15 cellular contexts compared by ENCODE assay signal in genomic region chr10:102624751-102625330, GRCh38. TPM values are rescaled to one million over a fixed set of nuclear protein-coding genes. Genes with fewer than 3 reads are reported as not detected.
DNase-seq lines count a peak whose midpoint lies in the region; ATAC-seq and TF ChIP-seq lines count a peak whose summit lies in the region.
"Had no signal": no experiment of that assay in that cellular context is flagged by ENCODE, and none has a peak within 500 bp of the region (broad histone marks: within the 10 kb centered on the region; RNA-seq: fewer than 3 reads in every experiment).

No MANE protein-coding gene starts in this region.

- CTCF ChIA-PET in CD8-positive, alpha-beta T cell (lab: Charles Lee) = interaction anchor here (1.0 kb wide), 1 partner anchor 20 kb away, joined by 4 read pairs; no protein-coding TSS in a partner anchor

- H3K9ac ChIP-seq in adipocyte (ENCODE audit: low read length) = no peak overlapping the region

- no peaks in the 10 kb centered on the region for H3K27me3 ChIP-seq in CD4-positive, CD25-positive, alpha-beta regulatory T cell (ENCODE audit: control insufficient read depth, insufficient read depth, low read length)
- no peaks in the 10 kb centered on the region for H3K27me3 ChIP-seq in adipocyte (replicated peaks; ENCODE audit: control insufficient read depth, insufficient read depth, low read length)
- no peaks in the 10 kb centered on the region for H3K27me3 ChIP-seq in CD8-positive, alpha-beta T cell (ENCODE audit: insufficient read depth, low read length)
- H3K27me3 ChIP-seq: heart left ventricle had no signal

- no peak overlapping the region for H3K27ac ChIP-seq in CD4-positive, CD25-positive, alpha-beta regulatory T cell (ENCODE audit: insufficient read depth, low read length, poor library complexity, severe bottlenecking)
- H3K27ac ChIP-seq in CD8-positive, alpha-beta T cell (ENCODE audit: low read depth, low read length) = no peak overlapping the region

- H3K36me3 Mint-ChIP-seq in CD4-positive, CD25-positive, alpha-beta regulatory T cell = peaks cover 14% of the 10 kb centered on the region
- H3K36me3 Mint-ChIP-seq in CD8-positive, alpha-beta T cell = peaks cover 14% of the 10 kb centered on the region
- H3K36me3 Mint-ChIP-seq: naive B cell had no signal

- peaks cover 0 to 23% (median 11%) of the 10 kb centered on the region in 4 donors for H3K4me1 Mint-ChIP-seq in CD4-positive, CD25-positive, alpha-beta regulatory T cell
- no peaks in the 10 kb centered on the region for H3K4me1 Mint-ChIP-seq in CD8-positive, alpha-beta T cell (ENCODE audit: low read depth)

- peak overlapping the region in 2 of 3 donors; percentile 57 to 65 for H3K27ac Mint-ChIP-seq in CD4-positive, CD25-positive, alpha-beta regulatory T cell
- no peak overlapping the region for H3K27ac Mint-ChIP-seq in CD8-positive, alpha-beta T cell

- peaks cover under 1% of the 10 kb centered on the region for H3K36me3 ChIP-seq in CD4-positive, CD25-positive, alpha-beta regulatory T cell (ENCODE audit: control insufficient read depth, insufficient read depth, low read length)
- no peaks in the 10 kb centered on the region for H3K36me3 ChIP-seq in adipocyte (ENCODE audit: control insufficient read depth, insufficient read depth, low read length, severe bottlenecking)
- no peaks in the 10 kb centered on the region for H3K36me3 ChIP-seq in CD8-positive, alpha-beta T cell (ENCODE audit: insufficient read depth, low read length)

- intact Hi-C loops in sciatic nerve (cut with DNase I) = no loop called here
- intact Hi-C loops in CD8-positive, alpha-beta T cell (cut with DNase I, micrococcal nuclease) = no loop called here

- no peak for TF ChIP-seq CTCF in fibroblast of pulmonary artery (IDR thresholded peaks at IDR 0.05; ENCODE audit: low read length, missing control alignments)
- TF ChIP-seq CTCF in CD8-positive, alpha-beta T cell (IDR thresholded peaks at IDR 0.05) = no peak

- no peaks in the 10 kb centered on the region for H3K9me3 Mint-ChIP-seq in CD4-positive, CD25-positive, alpha-beta regulatory T cell
- H3K9me3 Mint-ChIP-seq in CD8-positive, alpha-beta T cell = no peaks in the 10 kb centered on the region
- H3K9me3 Mint-ChIP-seq: naive B cell had no signal

- H3K4me3 Mint-ChIP-seq in CD4-positive, CD25-positive, alpha-beta regulatory T cell = no peak overlapping the region
- H3K4me3 Mint-ChIP-seq in CD8-positive, alpha-beta T cell = no peak overlapping the region

- ATAC-seq in CD4-positive, CD25-positive, alpha-beta regulatory T cell (ENCODE audit: low read depth in 2 of 2) = no peak
- ATAC-seq in sciatic nerve (no peak), HG02798 (IDR thresholded peaks at IDR 0.05; ENCODE audit: poor library complexity, unreplicated experiment) (no peak), GM19467 (IDR thresholded peaks at IDR 0.05; ENCODE audit: unreplicated experiment) (no peak), GM21360 (IDR thresholded peaks at IDR 0.05; ENCODE audit: unreplicated experiment) (no peak)
- ATAC-seq in CD8-positive, alpha-beta T cell = no peak
- ATAC-seq: heart left ventricle had no signal

- H3K4me3 ChIP-seq in CD4-positive, CD25-positive, alpha-beta regulatory T cell (ENCODE audit: low read depth, low read length) = no peak overlapping the region
- no peak overlapping the region for H3K4me3 ChIP-seq in adipocyte (ENCODE audit: low read length)
- H3K4me3 ChIP-seq in fibroblast of pulmonary artery (replicated peaks; ENCODE audit: low read depth, low read length) = no peak overlapping the region
- H3K4me3 ChIP-seq in CD8-positive, alpha-beta T cell (ENCODE audit: low read depth, low read length) = no peak overlapping the region
- H3K4me3 ChIP-seq: heart left ventricle had no signal

- H3K4me1 ChIP-seq in CD4-positive, CD25-positive, alpha-beta regulatory T cell (ENCODE audit: control insufficient read depth, insufficient read depth, low read length, poor library complexity, severe bottlenecking) = peaks cover 14% of the 10 kb centered on the region
- peaks cover 84% of the 10 kb centered on the region for H3K4me1 ChIP-seq in adipocyte (ENCODE audit: control insufficient read depth, insufficient read depth, low read length)
- H3K4me1 ChIP-seq in CD8-positive, alpha-beta T cell (ENCODE audit: insufficient read depth, low read length) = no peaks in the 10 kb centered on the region

- POLR2A ChIA-PET in CD8-positive, alpha-beta T cell (lab: Charles Lee) = interaction anchor here (0.5 kb wide), 1 partner anchor 160 kb away, joined by 3 read pairs; no protein-coding TSS in a partner anchor

- DNase-seq in CD4-positive, CD25-positive, alpha-beta regulatory T cell = no peak
- DNase-seq in adipocyte (ENCODE audit: low read depth) (peak; percentile 29), fibroblast of pulmonary artery (ENCODE audit: low read depth) (peak; percentile 74), sciatic nerve (ENCODE audit: low spot score) (peak; percentile 46)
- no peak for DNase-seq in CD8-positive, alpha-beta T cell
- DNase-seq: activated gamma-delta T cell treated with Interleukin-2 at 50 U/mL for 16 hours; DMS153; KBM-7; naive B cell; NCI-H1436; stimulated activated CD4-positive, alpha-beta T cell treated with anti-CD3 and anti-CD28 coated beads, Interleukin-4, amount 100 ng/mL, for 24 hours had no signal

- H3K27me3 Mint-ChIP-seq in CD4-positive, CD25-positive, alpha-beta regulatory T cell = no peaks in the 10 kb centered on the region
- no peaks in the 10 kb centered on the region for H3K27me3 Mint-ChIP-seq in CD8-positive, alpha-beta T cell (ENCODE audit: low read depth)
- H3K27me3 Mint-ChIP-seq: naive B cell had no signal

- no peaks in the 10 kb centered on the region for H3K9me3 ChIP-seq in CD4-positive, CD25-positive, alpha-beta regulatory T cell (ENCODE audit: control insufficient read depth in 2 of 2, low read length in 2 of 2)
- H3K9me3 ChIP-seq in adipocyte (ENCODE audit: control insufficient read depth, low read length) = no peaks in the 10 kb centered on the region
- H3K9me3 ChIP-seq in CD8-positive, alpha-beta T cell (ENCODE audit: low read length) = no peaks in the 10 kb centered on the region
- H3K9me3 ChIP-seq: heart left ventricle had no signal

RNA-seq across cellular contexts. Expression of gene TRIM8, which starts 19.4 kb away (rescaled TPM):
- total RNA-seq in CD4-positive, CD25-positive, alpha-beta regulatory T cell = 73.4 TPM
- 10 to 100 TPM; 30.2 to 38.3 (median 36.4) TPM for polyA plus RNA-seq in CD4-positive, CD25-positive, alpha-beta regulatory T cell
- 164 TPM for total RNA-seq in sciatic nerve
- 10 to 100 TPM; 47.9 to 53.1 TPM for total RNA-seq in CD8-positive, alpha-beta T cell

Comparison
In these comparisons a context has a peak if more than half of its experiments do, and no peak if none do; other contexts are left out.
1. DNase-seq: peak in adipocyte (single experiment), fibroblast of pulmonary artery (single experiment) and sciatic nerve (single experiment); none in CD4-positive, CD25-positive, alpha-beta regulatory T cell (0 of 3) and CD8-positive, alpha-beta T cell (0 of 7).